Comparison of ENCODE assay signal across 15 cellular contexts in the genomic region with DNA sequence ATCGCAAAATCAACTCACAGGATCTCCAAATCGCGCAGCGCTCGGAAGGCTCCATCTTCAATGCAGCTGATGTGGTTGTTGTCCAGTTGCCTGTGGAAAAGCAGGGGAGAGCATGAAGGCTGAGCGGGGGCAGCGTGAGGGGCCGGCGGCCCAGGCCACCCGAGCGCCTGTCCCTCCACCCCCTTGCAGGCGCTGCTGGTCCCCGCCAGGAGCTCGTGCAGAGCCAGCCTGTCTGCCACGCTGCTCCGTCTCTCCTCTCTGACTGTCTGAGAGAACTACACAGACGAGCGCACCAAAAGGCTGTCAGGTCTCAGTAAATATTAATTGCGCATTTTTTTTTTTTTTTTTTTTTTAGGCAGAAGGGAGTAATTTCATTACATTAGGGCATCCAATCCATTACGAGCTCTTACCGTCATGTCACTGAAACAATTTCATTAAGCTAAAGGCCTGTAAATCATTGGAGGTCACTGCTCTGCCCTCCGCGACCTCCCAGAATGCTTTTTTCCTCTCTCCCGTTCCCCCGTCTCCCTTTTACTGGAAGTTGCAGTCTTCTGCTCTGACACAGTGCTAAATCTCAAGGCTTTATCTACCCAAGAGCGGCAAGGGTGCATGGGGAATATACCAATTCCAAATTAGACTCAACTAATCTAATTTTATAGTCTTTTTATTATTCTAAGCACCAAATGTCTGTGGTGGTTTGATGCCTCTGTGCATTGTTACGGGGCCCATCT.
DNase-seq lines count a peak whose midpoint lies in the region; ATAC-seq and TF ChIP-seq lines count a peak whose summit lies in the region.
"Had no signal": no experiment of that assay in that cellular context is flagged by ENCODE, and none has a peak within 500 bp of the region (broad histone marks: within the 10 kb centered on the region; RNA-seq: fewer than 3 reads in every experiment).

No MANE protein-coding gene starts in this region.

- ATAC-seq in SK-N-SH treated with all-trans-retinoic acid at 6 μM for 48 hours (peak; percentile 76), left ventricle myocardium superior (peak; percentile 15), HG03571 (IDR thresholded peaks at IDR 0.05; ENCODE audit: unreplicated experiment) (no peak)

- H3K27me3 ChIP-seq in BE2C (no peaks in the 10 kb centered on the region), neuron (ENCODE audit: insufficient read depth, low read length) (no peaks in the 10 kb centered on the region), prostate gland (replicated peaks; ENCODE audit: insufficient read depth) (no peaks in the 10 kb centered on the region)

- H3K4me1 ChIP-seq in BE2C = peaks cover 37% of the 10 kb centered on the region
- peaks cover 64% of the 10 kb centered on the region for H3K4me1 ChIP-seq in neuron (ENCODE audit: insufficient read depth, low read length)
- no peaks in the 10 kb centered on the region for H3K4me1 ChIP-seq in prostate gland (replicated peaks)

- no peaks in the 10 kb centered on the region for H3K9me3 ChIP-seq in BE2C
- no peaks in the 10 kb centered on the region for H3K9me3 ChIP-seq in neuron (ENCODE audit: low read length)
- H3K9me3 ChIP-seq in prostate gland = no peaks in the 10 kb centered on the region

- DNase-seq in BE2C = peak; percentile 88
- peak; percentile 35 for DNase-seq in left ventricle myocardium superior
- DNase-seq in NCI-H226 = no peak
- DNase-seq in prostate gland (ENCODE audit: low spot score) = no peak
- DNase-seq: CD4-positive, CD25-positive, alpha-beta regulatory T cell; DMS79; Kasumi-1; NCI-H1105 treated with DMSO at 0.1 percent for 48 hours; NCI-H187; NCI-H2171; SIG-M5 had no signal

- H3K27ac ChIP-seq in prostate gland = no peak overlapping the region
- H3K27ac ChIP-seq: GM23248 had no signal

- 79% methylated on average over 27 of the region's 27 CpGs for WGBS in prostate gland

- H2AFZ ChIP-seq in neuron (ENCODE audit: low read depth, low read length) = peak overlapping the region; percentile 2
- H2AFZ ChIP-seq: GM23248 had no signal

- intact Hi-C loops in left ventricle myocardium superior (cut with micrococcal nuclease) (no loop called here), prostate gland (cut with DNase I) (no loop called here)

- H3K36me3 ChIP-seq in BE2C (peaks cover 45% of the 10 kb centered on the region), neuron (ENCODE audit: insufficient read depth, low read length) (no peaks in the 10 kb centered on the region), prostate gland (no peaks in the 10 kb centered on the region)

- TF ChIP-seq CTCF in BE2C (IDR thresholded peaks at IDR 0.05; ENCODE audit: low read depth, low read length) (no peak), prostate gland (IDR thresholded peaks at IDR 0.05) (no peak)

- TF ChIP-seq POLR2A in prostate gland (IDR thresholded peaks at IDR 0.05) = no peak

- H3K4me3 ChIP-seq in BE2C (ENCODE audit: low read depth, low read length) (peak overlapping the region; percentile 98), neuron (ENCODE audit: low read length) (peak overlapping the region; percentile 24), prostate gland (no peak overlapping the region)
- H3K4me3 ChIP-seq: GM23248 had no signal

TF ChIP-seq in SK-N-SH treated with all-trans-retinoic acid at 6 μM for 48 hours, 23 proteins besides CTCF, POLR2A, EP300 and RAD21:
- TF ChIP-seq, protein P1, sequence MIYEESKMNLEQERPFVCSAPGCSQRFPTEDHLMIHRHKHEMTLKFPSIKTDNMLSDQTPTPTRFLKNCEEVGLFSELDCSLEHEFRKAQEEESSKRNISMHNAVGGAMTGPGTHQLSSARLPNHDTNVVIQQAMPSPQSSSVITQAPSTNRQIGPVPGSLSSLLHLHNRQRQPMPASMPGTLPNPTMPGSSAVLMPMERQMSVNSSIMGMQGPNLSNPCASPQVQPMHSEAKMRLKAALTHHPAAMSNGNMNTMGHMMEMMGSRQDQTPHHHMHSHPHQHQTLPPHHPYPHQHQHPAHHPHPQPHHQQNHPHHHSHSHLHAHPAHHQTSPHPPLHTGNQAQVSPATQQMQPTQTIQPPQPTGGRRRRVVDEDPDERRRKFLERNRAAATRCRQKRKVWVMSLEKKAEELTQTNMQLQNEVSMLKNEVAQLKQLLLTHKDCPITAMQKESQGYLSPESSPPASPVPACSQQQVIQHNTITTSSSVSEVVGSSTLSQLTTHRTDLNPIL (CRISPR knock-in tag; IDR thresholded peaks at IDR 0.05; ENCODE audit: low read depth) = peak; percentile 57; the same call in 1 of the 2 replicates
- 0 out of 2 replicates have a peak, but pooled peaks have one; percentile 34 for TF ChIP-seq ESRRG (CRISPR knock-in tag; IDR thresholded peaks at IDR 0.05)
- TF ChIP-seq ZFP3 (CRISPR knock-in tag; IDR thresholded peaks at IDR 0.05) = 0 out of 2 replicates have a peak, but pooled peaks have one; percentile 53
- TF ChIP-seq, protein P2, sequence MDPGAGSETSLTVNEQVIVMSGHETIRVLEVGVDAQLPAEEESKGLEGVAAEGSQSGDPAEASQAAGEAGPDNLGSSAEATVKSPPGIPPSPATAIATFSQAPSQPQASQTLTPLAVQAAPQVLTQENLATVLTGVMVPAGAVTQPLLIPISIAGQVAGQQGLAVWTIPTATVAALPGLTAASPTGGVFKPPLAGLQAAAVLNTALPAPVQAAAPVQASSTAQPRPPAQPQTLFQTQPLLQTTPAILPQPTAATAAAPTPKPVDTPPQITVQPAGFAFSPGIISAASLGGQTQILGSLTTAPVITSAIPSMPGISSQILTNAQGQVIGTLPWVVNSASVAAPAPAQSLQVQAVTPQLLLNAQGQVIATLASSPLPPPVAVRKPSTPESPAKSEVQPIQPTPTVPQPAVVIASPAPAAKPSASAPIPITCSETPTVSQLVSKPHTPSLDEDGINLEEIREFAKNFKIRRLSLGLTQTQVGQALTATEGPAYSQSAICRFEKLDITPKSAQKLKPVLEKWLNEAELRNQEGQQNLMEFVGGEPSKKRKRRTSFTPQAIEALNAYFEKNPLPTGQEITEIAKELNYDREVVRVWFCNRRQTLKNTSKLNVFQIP (CRISPR knock-in tag; IDR thresholded peaks at IDR 0.05; ENCODE audit: borderline replicate concordance, low read depth) = no peak
- no peak for TF ChIP-seq ZC3H10 (CRISPR knock-in tag; IDR thresholded peaks at IDR 0.05)
- peak; percentile 82; the same call in 1 of the 2 replicates for TF ChIP-seq CSDC2 (CRISPR knock-in tag; IDR thresholded peaks at IDR 0.05)
- 0 out of 2 replicates have a peak, but pooled peaks have one; percentile 55 for TF ChIP-seq GLIS3 (CRISPR knock-in tag; IDR thresholded peaks at IDR 0.05)
- peak; percentile 95 for TF ChIP-seq TCF4 (CRISPR knock-in tag; IDR thresholded peaks at IDR 0.05; ENCODE audit: borderline replicate concordance)
- TF ChIP-seq BACH2 (CRISPR knock-in tag; IDR thresholded peaks at IDR 0.05; ENCODE audit: borderline replicate concordance) = no peak
- peak; percentile 91 for TF ChIP-seq ISL1 (CRISPR knock-in tag; IDR thresholded peaks at IDR 0.05)
- no peak for TF ChIP-seq ZNF70 (CRISPR knock-in tag; IDR thresholded peaks at IDR 0.05)
- TF ChIP-seq, protein P3, sequence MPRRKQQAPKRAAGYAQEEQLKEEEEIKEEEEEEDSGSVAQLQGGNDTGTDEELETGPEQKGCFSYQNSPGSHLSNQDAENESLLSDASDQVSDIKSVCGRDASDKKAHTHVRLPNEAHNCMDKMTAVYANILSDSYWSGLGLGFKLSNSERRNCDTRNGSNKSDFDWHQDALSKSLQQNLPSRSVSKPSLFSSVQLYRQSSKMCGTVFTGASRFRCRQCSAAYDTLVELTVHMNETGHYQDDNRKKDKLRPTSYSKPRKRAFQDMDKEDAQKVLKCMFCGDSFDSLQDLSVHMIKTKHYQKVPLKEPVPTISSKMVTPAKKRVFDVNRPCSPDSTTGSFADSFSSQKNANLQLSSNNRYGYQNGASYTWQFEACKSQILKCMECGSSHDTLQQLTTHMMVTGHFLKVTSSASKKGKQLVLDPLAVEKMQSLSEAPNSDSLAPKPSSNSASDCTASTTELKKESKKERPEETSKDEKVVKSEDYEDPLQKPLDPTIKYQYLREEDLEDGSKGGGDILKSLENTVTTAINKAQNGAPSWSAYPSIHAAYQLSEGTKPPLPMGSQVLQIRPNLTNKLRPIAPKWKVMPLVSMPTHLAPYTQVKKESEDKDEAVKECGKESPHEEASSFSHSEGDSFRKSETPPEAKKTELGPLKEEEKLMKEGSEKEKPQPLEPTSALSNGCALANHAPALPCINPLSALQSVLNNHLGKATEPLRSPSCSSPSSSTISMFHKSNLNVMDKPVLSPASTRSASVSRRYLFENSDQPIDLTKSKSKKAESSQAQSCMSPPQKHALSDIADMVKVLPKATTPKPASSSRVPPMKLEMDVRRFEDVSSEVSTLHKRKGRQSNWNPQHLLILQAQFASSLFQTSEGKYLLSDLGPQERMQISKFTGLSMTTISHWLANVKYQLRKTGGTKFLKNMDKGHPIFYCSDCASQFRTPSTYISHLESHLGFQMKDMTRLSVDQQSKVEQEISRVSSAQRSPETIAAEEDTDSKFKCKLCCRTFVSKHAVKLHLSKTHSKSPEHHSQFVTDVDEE (CRISPR knock-in tag; IDR thresholded peaks at IDR 0.05) = peak; percentile 99
- peak; percentile 88 for TF ChIP-seq SNAI2 (CRISPR knock-in tag; IDR thresholded peaks at IDR 0.05)
- TF ChIP-seq RARB (CRISPR knock-in tag; IDR thresholded peaks at IDR 0.05) = no peak
- TF ChIP-seq, protein P4, sequence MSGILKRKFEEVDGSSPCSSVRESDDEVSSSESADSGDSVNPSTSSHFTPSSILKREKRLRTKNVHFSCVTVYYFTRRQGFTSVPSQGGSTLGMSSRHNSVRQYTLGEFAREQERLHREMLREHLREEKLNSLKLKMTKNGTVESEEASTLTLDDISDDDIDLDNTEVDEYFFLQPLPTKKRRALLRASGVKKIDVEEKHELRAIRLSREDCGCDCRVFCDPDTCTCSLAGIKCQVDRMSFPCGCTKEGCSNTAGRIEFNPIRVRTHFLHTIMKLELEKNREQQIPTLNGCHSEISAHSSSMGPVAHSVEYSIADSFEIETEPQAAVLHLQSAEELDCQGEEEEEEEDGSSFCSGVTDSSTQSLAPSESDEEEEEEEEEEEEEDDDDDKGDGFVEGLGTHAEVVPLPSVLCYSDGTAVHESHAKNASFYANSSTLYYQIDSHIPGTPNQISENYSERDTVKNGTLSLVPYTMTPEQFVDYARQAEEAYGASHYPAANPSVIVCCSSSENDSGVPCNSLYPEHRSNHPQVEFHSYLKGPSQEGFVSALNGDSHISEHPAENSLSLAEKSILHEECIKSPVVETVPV (CRISPR knock-in tag; IDR thresholded peaks at IDR 0.05) = peak; percentile 70; the same call in 1 of the 2 replicates
- no peak for TF ChIP-seq ZFP30 (CRISPR knock-in tag; IDR thresholded peaks at IDR 0.05)
- TF ChIP-seq ZNF565 (CRISPR knock-in tag; conservative IDR thresholded peaks at IDR 0.05; ENCODE audit: low read depth) = no peak

Comparison
In these comparisons a context has a peak if more than half of its experiments do, and no peak if none do; other contexts are left out.
1. DNase-seq: peak in BE2C (single experiment) and left ventricle myocardium superior (single experiment); none in NCI-H226 (single experiment) and prostate gland (single experiment).
2. H3K4me3 ChIP-seq: peak in BE2C (single experiment) and neuron (single experiment); none in prostate gland (0 of 2).